11 cellular contexts compared by ENCODE assay signal in the genomic region with DNA sequence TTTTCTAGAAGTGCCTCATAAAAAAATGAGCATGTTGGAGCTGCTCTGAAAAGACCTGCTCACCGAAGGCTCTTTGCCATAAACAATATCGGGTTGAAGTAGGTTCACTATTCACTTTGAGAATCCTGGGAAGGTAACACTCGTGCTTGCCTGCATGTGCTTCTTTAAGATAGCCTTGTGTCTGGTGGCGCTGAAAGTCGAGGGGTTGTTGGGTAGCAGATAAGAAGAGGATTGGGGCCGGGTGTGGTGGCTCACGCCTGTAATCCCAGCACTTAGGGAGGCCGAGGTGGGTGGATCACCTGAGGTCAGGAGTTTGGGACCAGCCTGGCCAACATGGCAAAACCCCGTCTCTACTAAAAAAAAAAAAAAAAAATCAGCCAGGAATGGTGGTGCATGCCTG. TPM values are rescaled to one million over a fixed set of nuclear protein-coding genes. Genes with fewer than 3 reads are reported as not detected.
"Had no signal": no experiment of that assay in that cellular context is flagged by ENCODE, and none has a peak within 500 bp of the region (broad histone marks: within the 10 kb centered on the region; RNA-seq: fewer than 3 reads in every experiment).

No MANE protein-coding gene starts in this region.

RNA-seq across cellular contexts. Expression of a gene that starts 6.6 kb away (rescaled TPM):
- total RNA-seq: occipital lobe, osteoblast, progenitor cell of endocrine pancreas, renal cortical epithelial cell, smooth muscle cell, stomach, subcutaneous adipose tissue, temporal lobe, tibial nerve, vagina had no signal
- polyA plus RNA-seq: neural cell had no signal
